In the genomic region with DNA sequence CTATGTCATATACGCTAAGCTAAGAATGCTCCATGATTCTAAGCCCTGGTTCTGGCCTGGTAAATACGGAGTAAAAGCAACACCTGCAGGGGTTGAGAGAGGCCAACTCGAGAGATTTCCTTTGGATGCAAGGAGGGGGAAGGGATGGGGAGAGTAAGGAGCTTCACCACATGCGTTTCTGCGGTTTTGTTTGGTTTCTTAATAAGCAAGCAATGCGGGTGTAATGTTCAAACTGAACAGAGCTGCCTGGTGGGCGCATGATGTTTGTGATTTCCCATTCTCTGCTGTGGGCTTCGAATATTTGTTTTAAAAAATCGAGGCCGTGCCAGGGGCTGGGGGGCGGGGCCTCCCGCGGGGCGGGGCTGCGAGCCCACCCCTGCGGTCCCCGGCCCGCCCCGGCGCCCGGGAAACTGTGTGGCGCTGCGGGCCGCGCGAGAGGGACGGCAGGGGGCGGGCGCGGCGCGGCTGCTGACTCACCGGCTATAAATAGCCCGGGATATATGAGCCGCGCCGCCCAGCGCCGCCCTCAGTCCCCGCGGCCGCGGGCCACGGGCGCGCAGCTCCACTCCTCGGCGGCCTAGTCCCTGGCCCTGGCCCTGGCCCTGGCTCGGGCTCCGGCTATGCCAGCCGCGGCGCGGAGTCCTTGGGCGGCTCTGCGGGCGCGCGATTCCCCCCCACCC, we compare ENCODE assay signal across 8 cellular contexts. TPM values are rescaled to one million over a fixed set of nuclear protein-coding genes. Genes with fewer than 3 reads are reported as not detected.
DNase-seq lines count a peak whose midpoint lies in the region; ATAC-seq and TF ChIP-seq lines count a peak whose summit lies in the region.

No MANE protein-coding gene starts in this region.

- H3K9me3 ChIP-seq in CD8-positive, alpha-beta T cell (ENCODE audit: low read length) = no peaks in the 10 kb centered on the region

- H3K36me3 ChIP-seq in CD8-positive, alpha-beta T cell (ENCODE audit: insufficient read depth, low read length) = peaks cover 8% of the 10 kb centered on the region

- no peaks in the 10 kb centered on the region for H3K27me3 ChIP-seq in CD8-positive, alpha-beta T cell (ENCODE audit: insufficient read depth, low read length)

- peaks cover 40% of the 10 kb centered on the region for H3K4me1 ChIP-seq in CD8-positive, alpha-beta T cell (ENCODE audit: insufficient read depth, low read length)

- CTCF ChIA-PET in CD8-positive, alpha-beta T cell (lab: Charles Lee) = interaction anchor here (0.8 to 9.0 kb wide), 14 partner anchors 9 to 89 kb away, joined by 3 to 116 read pairs (median 6); no protein-coding TSS in a partner anchor

- H3K4me3 Mint-ChIP-seq in CD8-positive, alpha-beta T cell = peak overlapping the region; percentile 81
- H3K4me3 Mint-ChIP-seq in activated T-helper 2 cell treated with anti-CD3 and anti-CD28 coated beads, Interferon-gamma antibody, Interleukin-2, Interleukin-4, amounts not matched to agents 10 μg/mL and 5 μg/mL and 100 μg/mL, durations not matched to agents 14 hours and 24 hours and 36 hours (ENCODE audit: low read depth) = peak overlapping the region; percentile 34
- peak overlapping the region; percentile 78 for H3K4me3 Mint-ChIP-seq in natural killer cell treated with Interleukin-12 subunit alpha and Interleukin-12 subunit beta and Interleukin-15 and Interleukin-18, amount 100 ng/mL, for 72 hours
- H3K4me3 Mint-ChIP-seq in stimulated activated naive B cell treated with anti-CD40 and anti-IgM and Interleukin-4, amounts not matched to agents 10 μg/mL and 1 μg/mL and 100 μg/mL, for 72 hours = peak overlapping the region; percentile 84

- H3K36me3 Mint-ChIP-seq in CD8-positive, alpha-beta T cell = peaks cover 3% of the 10 kb centered on the region
- peaks cover 20% of the 10 kb centered on the region for H3K36me3 Mint-ChIP-seq in activated T-helper 2 cell treated with anti-CD3 and anti-CD28 coated beads, Interferon-gamma antibody, Interleukin-2, Interleukin-4, amounts not matched to agents 10 μg/mL and 5 μg/mL and 100 μg/mL, durations not matched to agents 14 hours and 24 hours and 36 hours (ENCODE audit: low read depth)
- no peaks in the 10 kb centered on the region for H3K36me3 Mint-ChIP-seq in natural killer cell treated with Interleukin-12 subunit alpha and Interleukin-12 subunit beta and Interleukin-15 and Interleukin-18, amount 100 ng/mL, for 72 hours
- peaks cover 3 to 5% of the 10 kb centered on the region in 2 donors for H3K36me3 Mint-ChIP-seq in stimulated activated naive B cell treated with anti-CD40 and anti-IgM and Interleukin-4, amounts not matched to agents 10 μg/mL and 1 μg/mL and 100 μg/mL, for 72 hours

- peak; percentile 51 for TF ChIP-seq CTCF in CD8-positive, alpha-beta T cell (IDR thresholded peaks at IDR 0.05)
- TF ChIP-seq CTCF in GM20000 (IDR thresholded peaks at IDR 0.05; ENCODE audit: extremely low read depth, missing control alignments) = no peak
- no peak for TF ChIP-seq CTCF in fibroblast of pulmonary artery (IDR thresholded peaks at IDR 0.05; ENCODE audit: low read length, missing control alignments)

- peak; percentile 80 to 95 (median 85) for DNase-seq in CD8-positive, alpha-beta T cell
- peak; percentile 98 for DNase-seq in GM20000 (ENCODE audit: low spot score)
- peak; percentile 72 for DNase-seq in Jurkat, Clone E6-1 (ENCODE audit: low read depth, low spot score)
- peak; percentile 84 for DNase-seq in RKO (ENCODE audit: low spot score)
- peak; percentile 84 for DNase-seq in activated T-helper 2 cell treated with anti-CD3 and anti-CD28 coated beads, Interferon-gamma antibody, Interleukin-2, Interleukin-4, amounts not matched to agents 10 μg/mL and 5 μg/mL and 100 μg/mL, durations not matched to agents 14 hours and 24 hours and 36 hours (ENCODE audit: low spot score)
- peak; percentile 89 for DNase-seq in fibroblast of pulmonary artery (ENCODE audit: low read depth)
- peak; percentile 94 for DNase-seq in natural killer cell treated with Interleukin-12 subunit alpha and Interleukin-12 subunit beta and Interleukin-15 and Interleukin-18, amount 100 ng/mL, for 72 hours (ENCODE audit: low spot score)
- DNase-seq in stimulated activated naive B cell treated with anti-CD40 and anti-IgM and Interleukin-4, amounts not matched to agents 10 μg/mL and 1 μg/mL and 100 μg/mL, for 72 hours = peak; percentile 81

- peaks cover 16% of the 10 kb centered on the region for H3K4me1 Mint-ChIP-seq in CD8-positive, alpha-beta T cell (ENCODE audit: low read depth)
- H3K4me1 Mint-ChIP-seq in activated T-helper 2 cell treated with anti-CD3 and anti-CD28 coated beads, Interferon-gamma antibody, Interleukin-2, Interleukin-4, amounts not matched to agents 10 μg/mL and 5 μg/mL and 100 μg/mL, durations not matched to agents 14 hours and 24 hours and 36 hours (ENCODE audit: low read depth) = peaks cover 7% of the 10 kb centered on the region
- peaks cover 10 to 15% of the 10 kb centered on the region in 2 donors for H3K4me1 Mint-ChIP-seq in natural killer cell treated with Interleukin-12 subunit alpha and Interleukin-12 subunit beta and Interleukin-15 and Interleukin-18, amount 100 ng/mL, for 72 hours (ENCODE audit: low read depth in 2 of 2)
- peaks cover 6 to 19% of the 10 kb centered on the region in 2 donors for H3K4me1 Mint-ChIP-seq in stimulated activated naive B cell treated with anti-CD40 and anti-IgM and Interleukin-4, amounts not matched to agents 10 μg/mL and 1 μg/mL and 100 μg/mL, for 72 hours

- peak; percentile 47 for ATAC-seq in CD8-positive, alpha-beta T cell
- ATAC-seq in natural killer cell treated with Interleukin-12 subunit alpha and Interleukin-12 subunit beta and Interleukin-15 and Interleukin-18, amount 100 ng/mL, for 72 hours = peak; percentile 84 to 86
- peak; percentile 70 to 71 for ATAC-seq in stimulated activated naive B cell treated with anti-CD40 and anti-IgM and Interleukin-4, amounts not matched to agents 10 μg/mL and 1 μg/mL and 100 μg/mL, for 72 hours (replicated peaks)

- peak overlapping the region; percentile 68 for H3K4me3 ChIP-seq in CD8-positive, alpha-beta T cell (ENCODE audit: low read depth, low read length)
- H3K4me3 ChIP-seq in Jurkat, Clone E6-1 (ENCODE audit: low read length) = peak overlapping the region; percentile 48
- H3K4me3 ChIP-seq in fibroblast of pulmonary artery (replicated peaks; ENCODE audit: low read depth, low read length) = peak overlapping the region; percentile 98

- H3K27me3 Mint-ChIP-seq in CD8-positive, alpha-beta T cell (ENCODE audit: low read depth) = no peaks in the 10 kb centered on the region
- no peaks in the 10 kb centered on the region for H3K27me3 Mint-ChIP-seq in activated T-helper 2 cell treated with anti-CD3 and anti-CD28 coated beads, Interferon-gamma antibody, Interleukin-2, Interleukin-4, amounts not matched to agents 10 μg/mL and 5 μg/mL and 100 μg/mL, durations not matched to agents 14 hours and 24 hours and 36 hours (ENCODE audit: low read depth)
- H3K27me3 Mint-ChIP-seq in natural killer cell treated with Interleukin-12 subunit alpha and Interleukin-12 subunit beta and Interleukin-15 and Interleukin-18, amount 100 ng/mL, for 72 hours = no peaks in the 10 kb centered on the region
- H3K27me3 Mint-ChIP-seq in stimulated activated naive B cell treated with anti-CD40 and anti-IgM and Interleukin-4, amounts not matched to agents 10 μg/mL and 1 μg/mL and 100 μg/mL, for 72 hours = no peaks in the 10 kb centered on the region

- intact Hi-C loops in CD8-positive, alpha-beta T cell (cut with DNase I, micrococcal nuclease) = loop anchor here (1.0 to 10.0 kb wide), 7 partner anchors 16 to 441 kb away; a partner anchor contains a TSS
- intact Hi-C loops in activated T-helper 2 cell treated with anti-CD3 and anti-CD28 coated beads, Interferon-gamma antibody, Interleukin-2, Interleukin-4, amounts not matched to agents 10 μg/mL and 5 μg/mL and 100 μg/mL, durations not matched to agents 14 hours and 24 hours and 36 hours (cut with micrococcal nuclease) = loop anchor here (1.0 to 5.0 kb wide), 6 partner anchors 16 to 179 kb away; a partner anchor contains a TSS

- POLR2A ChIA-PET in CD8-positive, alpha-beta T cell (lab: Charles Lee) = interaction anchor here (0.6 to 2.6 kb wide), 18 partner anchors 10 to 259 kb away, joined by 3 to 32 read pairs (median 6); a partner anchor contains a TSS

- peak overlapping the region; percentile 73 for H3K27ac ChIP-seq in CD8-positive, alpha-beta T cell (ENCODE audit: low read depth, low read length)

- no peaks in the 10 kb centered on the region for H3K9me3 Mint-ChIP-seq in CD8-positive, alpha-beta T cell
- no peaks in the 10 kb centered on the region for H3K9me3 Mint-ChIP-seq in activated T-helper 2 cell treated with anti-CD3 and anti-CD28 coated beads, Interferon-gamma antibody, Interleukin-2, Interleukin-4, amounts not matched to agents 10 μg/mL and 5 μg/mL and 100 μg/mL, durations not matched to agents 14 hours and 24 hours and 36 hours
- no peaks in the 10 kb centered on the region for H3K9me3 Mint-ChIP-seq in natural killer cell treated with Interleukin-12 subunit alpha and Interleukin-12 subunit beta and Interleukin-15 and Interleukin-18, amount 100 ng/mL, for 72 hours
- H3K9me3 Mint-ChIP-seq in stimulated activated naive B cell treated with anti-CD40 and anti-IgM and Interleukin-4, amounts not matched to agents 10 μg/mL and 1 μg/mL and 100 μg/mL, for 72 hours = no peaks in the 10 kb centered on the region

- H3K27ac Mint-ChIP-seq in CD8-positive, alpha-beta T cell = peak overlapping the region; percentile 92
- peak overlapping the region; percentile 67 for H3K27ac Mint-ChIP-seq in activated T-helper 2 cell treated with anti-CD3 and anti-CD28 coated beads, Interferon-gamma antibody, Interleukin-2, Interleukin-4, amounts not matched to agents 10 μg/mL and 5 μg/mL and 100 μg/mL, durations not matched to agents 14 hours and 24 hours and 36 hours
- peak overlapping the region; percentile 71 to 78 for H3K27ac Mint-ChIP-seq in natural killer cell treated with Interleukin-12 subunit alpha and Interleukin-12 subunit beta and Interleukin-15 and Interleukin-18, amount 100 ng/mL, for 72 hours
- H3K27ac Mint-ChIP-seq in stimulated activated naive B cell treated with anti-CD40 and anti-IgM and Interleukin-4, amounts not matched to agents 10 μg/mL and 1 μg/mL and 100 μg/mL, for 72 hours = peak overlapping the region; percentile 88

RNA-seq across cellular contexts. Expression of a gene that starts 5.1 kb away (rescaled TPM):
- 10 to 100 TPM; 29.3 to 30.2 TPM for total RNA-seq in CD8-positive, alpha-beta T cell
- 3.5 TPM for polyA plus RNA-seq in Jurkat, Clone E6-1 (2012; ENCODE audit: insufficient read depth, insufficient read length)
- total RNA-seq in activated T-helper 2 cell treated with anti-CD3 and anti-CD28 coated beads, Interferon-gamma antibody, Interleukin-2, Interleukin-4, amounts not matched to agents 10 μg/mL and 5 μg/mL and 100 μg/mL, durations not matched to agents 14 hours and 24 hours and 36 hours = 14.6 and 16.3 TPM in 2 replicates
- total RNA-seq in natural killer cell treated with Interleukin-12 subunit alpha and Interleukin-12 subunit beta and Interleukin-15 and Interleukin-18, amount 100 ng/mL, for 72 hours = 1 to 10 TPM; 4.8 to 9.7 TPM

RNA-seq across cellular contexts. Expression of a gene that starts 30.4 kb away (rescaled TPM):
- 10 to 100 TPM; 53.7 to 59.0 TPM for total RNA-seq in CD8-positive, alpha-beta T cell
- polyA plus RNA-seq in Jurkat, Clone E6-1 (2012; ENCODE audit: insufficient read depth, insufficient read length) = 15.6 TPM
- 34.3 and 37.5 TPM in 2 replicates for total RNA-seq in activated T-helper 2 cell treated with anti-CD3 and anti-CD28 coated beads, Interferon-gamma antibody, Interleukin-2, Interleukin-4, amounts not matched to agents 10 μg/mL and 5 μg/mL and 100 μg/mL, durations not matched to agents 14 hours and 24 hours and 36 hours
- 10 to 100 TPM; 42.8 to 58.4 TPM for total RNA-seq in natural killer cell treated with Interleukin-12 subunit alpha and Interleukin-12 subunit beta and Interleukin-15 and Interleukin-18, amount 100 ng/mL, for 72 hours

RNA-seq across cellular contexts. Expression of a gene that starts 48.8 kb away (rescaled TPM):
- total RNA-seq in CD8-positive, alpha-beta T cell = 10 to 100 TPM; 12.4 to 14.7 TPM
- polyA plus RNA-seq in Jurkat, Clone E6-1 (2012; ENCODE audit: insufficient read depth, insufficient read length) = 7.2 TPM
- total RNA-seq in activated T-helper 2 cell treated with anti-CD3 and anti-CD28 coated beads, Interferon-gamma antibody, Interleukin-2, Interleukin-4, amounts not matched to agents 10 μg/mL and 5 μg/mL and 100 μg/mL, durations not matched to agents 14 hours and 24 hours and 36 hours = 9.3 and 12.7 TPM in 2 replicates
- total RNA-seq in natural killer cell treated with Interleukin-12 subunit alpha and Interleukin-12 subunit beta and Interleukin-15 and Interleukin-18, amount 100 ng/mL, for 72 hours = 10 to 100 TPM; 14.0 to 16.1 TPM

Comparison
In these comparisons a context has a peak if more than half of its experiments do, and no peak if none do; other contexts are left out.
1. Peak in every context shown above with its lines: DNase-seq, ATAC-seq, H3K4me3 ChIP-seq and H3K27ac ChIP-seq.
2. H3K4me3 ChIP-seq: peak in every context shown above with its lines; median percentile 98 in fibroblast of pulmonary artery; 68 in CD8-positive, alpha-beta T cell; 48 in Jurkat, Clone E6-1.
3. H3K4me3 Mint-ChIP-seq: peak in every context shown above with its lines; median percentile 84 in stimulated activated naive B cell treated with anti-CD40 and anti-IgM and Interleukin-4, amounts not matched to agents 10 μg/mL and 1 μg/mL and 100 μg/mL, for 72 hours; 81 in CD8-positive, alpha-beta T cell; 78 in natural killer cell treated with Interleukin-12 subunit alpha and Interleukin-12 subunit beta and Interleukin-15 and Interleukin-18, amount 100 ng/mL, for 72 hours; 34 in activated T-helper 2 cell treated with anti-CD3 and anti-CD28 coated beads, Interferon-gamma antibody, Interleukin-2, Interleukin-4, amounts not matched to agents 10 μg/mL and 5 μg/mL and 100 μg/mL, durations not matched to agents 14 hours and 24 hours and 36 hours.